Comparison of ENCODE assay signal across 16 cellular contexts in the genomic region with DNA sequence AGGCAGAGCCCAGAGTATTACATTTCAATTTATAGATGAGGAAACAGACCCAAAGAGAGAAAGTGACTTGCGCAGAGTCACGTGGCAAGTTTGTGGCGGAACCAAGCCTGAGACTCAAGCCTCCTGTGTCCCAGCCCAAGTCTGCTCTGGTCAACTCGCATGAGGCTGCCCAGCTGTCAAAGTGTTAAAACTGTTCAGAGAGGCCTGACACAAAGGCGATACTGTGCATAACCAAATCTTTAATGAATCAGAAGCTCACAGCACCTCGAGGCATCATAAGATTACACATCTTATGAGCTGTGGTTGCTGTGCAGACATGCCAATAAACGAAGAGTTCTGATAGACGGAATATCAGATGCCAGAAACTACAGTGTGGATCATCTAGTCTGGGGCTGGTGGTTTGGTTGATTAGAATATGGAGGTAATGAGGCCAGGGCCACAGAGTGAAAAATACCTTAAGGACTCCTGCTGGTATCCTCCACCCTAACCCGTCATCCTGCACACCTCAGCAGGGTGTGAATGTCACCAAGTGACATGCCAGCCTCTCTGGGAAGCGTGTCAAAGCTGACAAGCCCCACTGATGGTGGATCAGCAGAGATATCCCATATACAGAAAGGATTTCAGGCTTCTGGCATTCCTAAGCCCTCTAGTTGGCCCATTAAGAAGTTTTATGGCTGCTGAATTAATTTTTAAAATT. TPM values are rescaled to one million over a fixed set of nuclear protein-coding genes. Genes with fewer than 3 reads are reported as not detected.
"Had no signal": no experiment of that assay in that cellular context is flagged by ENCODE, and none has a peak within 500 bp of the region (broad histone marks: within the 10 kb centered on the region; RNA-seq: fewer than 3 reads in every experiment).

No MANE protein-coding gene starts in this region.

- H3K27ac Mint-ChIP-seq: activated CD8-positive, alpha-beta T cell treated with anti-CD3 and anti-CD28 coated beads for 36 hours had no signal

- ATAC-seq: activated CD8-positive, alpha-beta T cell treated with anti-CD3 and anti-CD28 coated beads for 36 hours had no signal

- H3K9me3 Mint-ChIP-seq: activated CD8-positive, alpha-beta T cell treated with anti-CD3 and anti-CD28 coated beads for 36 hours had no signal

- H3K4me3 Mint-ChIP-seq: activated CD8-positive, alpha-beta T cell treated with anti-CD3 and anti-CD28 coated beads for 36 hours had no signal

- DNase-seq: activated CD4-positive, alpha-beta T cell treated with anti-CD3 and anti-CD28 coated beads for 4 hours; activated CD8-positive, alpha-beta memory T cell treated with anti-CD3 and anti-CD28 coated beads, Interleukin-2, amount 50 U/mL, for 4 hours; activated CD8-positive, alpha-beta T cell treated with anti-CD3 and anti-CD28 coated beads for 36 hours; activated naive CD4-positive, alpha-beta T cell; caudate nucleus; cortex of kidney; effector CD8-positive, alpha-beta T cell; head of caudate nucleus; islet precursor cell; left ventricle myocardium inferior; SK-N-SH; stimulated activated CD4-positive, alpha-beta T cell treated with anti-CD3 and anti-CD28 coated beads, Interleukin-2, amount 100 ng/mL, for 24 hours; stimulated activated naive CD4-positive, alpha-beta T cell; T-helper 1 cell; WERI-Rb-1 had no signal

- H3K27ac ChIP-seq: left ventricle myocardium inferior, parathyroid adenoma, WERI-Rb-1 had no signal

- H3K4me1 ChIP-seq: parathyroid adenoma had no signal

- H3K36me3 ChIP-seq: left ventricle myocardium inferior, WERI-Rb-1 had no signal

- H3K4me3 ChIP-seq: left ventricle myocardium inferior had no signal

- H3K9me3 ChIP-seq: left ventricle myocardium inferior, SK-N-SH had no signal

RNA-seq across cellular contexts. Expression of a gene that starts 42.2 kb away (rescaled TPM):
- total RNA-seq: activated CD8-positive, alpha-beta T cell treated with anti-CD3 and anti-CD28 coated beads for 36 hours had no signal

RNA-seq across cellular contexts. Expression of a gene that starts 52.0 kb away (rescaled TPM):
- total RNA-seq: activated CD8-positive, alpha-beta T cell treated with anti-CD3 and anti-CD28 coated beads for 36 hours had no signal
- polyA plus RNA-seq: SK-N-SH had no signal
